Comparison of ENCODE assay signal across 8 cellular contexts in the genomic region with DNA sequence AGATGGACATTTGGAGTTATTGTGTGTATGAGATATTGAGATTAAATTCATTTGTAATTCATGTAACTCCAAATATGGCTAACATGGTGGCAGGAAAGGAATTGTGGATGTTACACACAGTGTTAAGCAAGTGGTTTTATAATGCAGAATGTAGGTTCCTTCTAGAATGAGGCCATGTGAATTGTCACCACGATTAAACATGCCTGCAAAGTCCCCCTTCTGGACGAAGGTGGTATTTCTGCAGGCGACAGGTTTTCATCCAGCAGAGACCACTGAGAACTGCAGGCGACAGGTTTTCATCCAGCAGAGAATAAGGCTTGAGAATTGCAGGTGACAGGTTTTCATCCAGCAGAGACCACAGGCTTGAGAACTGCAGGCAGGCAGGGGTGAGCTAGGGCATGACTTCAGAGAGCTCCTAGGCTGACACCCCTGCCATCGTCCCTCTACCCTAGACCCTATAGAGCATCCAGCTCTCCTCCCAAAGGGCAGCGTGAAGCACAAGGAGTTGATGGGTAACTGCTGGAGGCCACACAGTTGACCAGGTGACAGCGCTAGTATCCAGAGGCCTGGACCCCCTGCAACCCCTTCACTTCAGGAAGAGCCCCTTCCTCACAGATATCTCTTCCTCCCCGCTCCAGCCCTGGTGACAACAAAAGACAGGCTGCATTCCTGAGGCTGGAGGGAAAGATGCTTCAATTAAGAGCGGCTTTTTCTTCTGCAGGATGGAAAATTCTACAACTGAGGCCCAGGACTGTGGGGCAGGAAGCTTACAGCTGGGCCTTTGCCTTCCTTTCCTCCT.
DNase-seq lines count a peak whose midpoint lies in the region; ATAC-seq, FAIRE-seq and TF ChIP-seq lines count a peak whose summit lies in the region.

No MANE protein-coding gene starts in this region.

- peak; percentile 76 for FAIRE-seq in GM18507 (lab: Jason Lieb, UNC)
- FAIRE-seq in RCC 7860 (lab: Jason Lieb, UNC), result no peak

- intact Hi-C loops in upper lobe of right lung (cut with DNase I), result loop anchor here (10.0 kb wide), 1 partner anchor 196 kb away; no protein-coding TSS in a partner anchor

- no peak overlapping the region for H3K4me3 ChIP-seq in AG09309 (ENCODE audit: control insufficient read depth, low read depth, low read length)
- H3K4me3 ChIP-seq in endodermal cell (ENCODE audit: low read length), result no peak overlapping the region
- H3K4me3 ChIP-seq in upper lobe of right lung, result no peak overlapping the region

- H3K36me3 ChIP-seq in endodermal cell (ENCODE audit: control insufficient read depth, insufficient read depth, low read length) (no peaks in the 10 kb centered on the region), upper lobe of right lung (no peaks in the 10 kb centered on the region)

- H3K9me3 ChIP-seq in endodermal cell (ENCODE audit: control insufficient read depth, low read length), result no peaks in the 10 kb centered on the region
- no peaks in the 10 kb centered on the region for H3K9me3 ChIP-seq in upper lobe of right lung

- peaks cover 15% of the 10 kb centered on the region for H3K27me3 Mint-ChIP-seq in activated CD4-positive, alpha-beta memory T cell treated with anti-CD3 and anti-CD28 coated beads, Interleukin-2, amount 10 ng/mL, durations not matched to agents 7 days and 5 days
- peaks cover 23% of the 10 kb centered on the region for H3K27me3 Mint-ChIP-seq in endodermal cell (ENCODE audit: insufficient read depth)
- peaks cover 41% of the 10 kb centered on the region for H3K27me3 Mint-ChIP-seq in nephron progenitor cell (ENCODE audit: low read depth, poor library complexity)

- DNase-seq in AG09309 (ENCODE audit: low read depth), result peak; percentile 11
- DNase-seq in GM18507 (ENCODE audit: extremely low spot score, insufficient read length, low read depth), result no peak
- DNase-seq in NCI-H345 (lab: John Stamatoyannopoulos, UW), result peak; percentile 47
- peak; percentile 64 for DNase-seq in activated CD4-positive, alpha-beta memory T cell treated with anti-CD3 and anti-CD28 coated beads, Interleukin-2, amount 10 ng/mL, durations not matched to agents 7 days and 5 days
- DNase-seq in endodermal cell, result peak; percentile 93
- DNase-seq in nephron progenitor cell, result peak; percentile 71
- DNase-seq in upper lobe of right lung, result no peak
- no peak for DNase-seq in RCC 7860 (ENCODE audit: low spot score)

- 18 to 46% methylated on average over 4 to 9 of the region's 9 CpGs for WGBS in endodermal cell (ENCODE audit: insufficient coverage in 1 of 2, insufficient read length in 1 of 2), 2 experiments

- peak; percentile 62 for ATAC-seq in upper lobe of right lung

- no peak overlapping the region for H3K27ac Mint-ChIP-seq in activated CD4-positive, alpha-beta memory T cell treated with anti-CD3 and anti-CD28 coated beads, Interleukin-2, amount 10 ng/mL, durations not matched to agents 7 days and 5 days
- H3K27ac Mint-ChIP-seq in endodermal cell, result no peak overlapping the region
- H3K27ac Mint-ChIP-seq in nephron progenitor cell, result no peak overlapping the region

- POLR2A ChIA-PET in activated CD4-positive, alpha-beta memory T cell treated with anti-CD3 and anti-CD28 coated beads, Interleukin-2, amount 10 ng/mL, durations not matched to agents 7 days and 5 days (lab: Charles Lee), result no interaction called here

- peak; percentile 74 for TF ChIP-seq CTCF in AG09309 (IDR thresholded peaks at IDR 0.05; ENCODE audit: control insufficient read depth, insufficient read depth, low read depth, low read length, missing control alignments)
- TF ChIP-seq CTCF in endodermal cell (conservative IDR thresholded peaks at IDR 0.05), result peak; percentile 91
- TF ChIP-seq CTCF in nephron progenitor cell (IDR thresholded peaks at IDR 0.05), result peak; percentile 93
- TF ChIP-seq CTCF in upper lobe of right lung (IDR thresholded peaks at IDR 0.05), result peak; percentile 74

- no peaks in the 10 kb centered on the region for H3K36me3 Mint-ChIP-seq in activated CD4-positive, alpha-beta memory T cell treated with anti-CD3 and anti-CD28 coated beads, Interleukin-2, amount 10 ng/mL, durations not matched to agents 7 days and 5 days (ENCODE audit: low read depth)
- H3K36me3 Mint-ChIP-seq in endodermal cell (ENCODE audit: low read depth), result no peaks in the 10 kb centered on the region
- H3K36me3 Mint-ChIP-seq in nephron progenitor cell (ENCODE audit: low read depth), result no peaks in the 10 kb centered on the region

- no peak overlapping the region for H3K4me3 Mint-ChIP-seq in activated CD4-positive, alpha-beta memory T cell treated with anti-CD3 and anti-CD28 coated beads, Interleukin-2, amount 10 ng/mL, durations not matched to agents 7 days and 5 days
- H3K4me3 Mint-ChIP-seq in endodermal cell, result no peak overlapping the region
- no peak overlapping the region for H3K4me3 Mint-ChIP-seq in nephron progenitor cell

- no peak overlapping the region for H3K27ac ChIP-seq in endodermal cell (ENCODE audit: low read depth, low read length)
- no peak overlapping the region for H3K27ac ChIP-seq in upper lobe of right lung

- CTCF ChIA-PET in activated CD4-positive, alpha-beta memory T cell treated with anti-CD3 and anti-CD28 coated beads, Interleukin-2, amount 10 ng/mL, durations not matched to agents 7 days and 5 days (lab: Charles Lee), result interaction anchor here (1.0 to 4.0 kb wide), 4 partner anchors 177 to 308 kb away, joined by 3 to 24 read pairs (median 5); a partner anchor contains a TSS

- H3K27me3 ChIP-seq in endodermal cell (ENCODE audit: control insufficient read depth, insufficient read depth, low read length, poor library complexity, severe bottlenecking), result peaks cover 22% of the 10 kb centered on the region
- no peaks in the 10 kb centered on the region for H3K27me3 ChIP-seq in upper lobe of right lung

- H3K4me1 ChIP-seq in endodermal cell (ENCODE audit: control insufficient read depth, insufficient read depth, low read length), result no peaks in the 10 kb centered on the region
- H3K4me1 ChIP-seq in upper lobe of right lung, result no peaks in the 10 kb centered on the region

- H3K4me1 Mint-ChIP-seq in activated CD4-positive, alpha-beta memory T cell treated with anti-CD3 and anti-CD28 coated beads, Interleukin-2, amount 10 ng/mL, durations not matched to agents 7 days and 5 days, result no peaks in the 10 kb centered on the region
- H3K4me1 Mint-ChIP-seq in endodermal cell (peaks cover 4% of the 10 kb centered on the region), nephron progenitor cell (no peaks in the 10 kb centered on the region)

- peaks cover 2% of the 10 kb centered on the region for H3K9me3 Mint-ChIP-seq in activated CD4-positive, alpha-beta memory T cell treated with anti-CD3 and anti-CD28 coated beads, Interleukin-2, amount 10 ng/mL, durations not matched to agents 7 days and 5 days
- H3K9me3 Mint-ChIP-seq in endodermal cell (no peaks in the 10 kb centered on the region), nephron progenitor cell (peaks cover 2% of the 10 kb centered on the region)

- no peak overlapping the region for H3K9ac ChIP-seq in endodermal cell (ENCODE audit: extremely low read depth, low read length, poor library complexity, severe bottlenecking)

Comparison
In these comparisons a context has a peak if more than half of its experiments do, and no peak if none do; other contexts are left out.
1. DNase-seq: peak in AG09309 (single experiment), NCI-H345 (single experiment), activated CD4-positive, alpha-beta memory T cell treated with anti-CD3 and anti-CD28 coated beads, Interleukin-2, amount 10 ng/mL, durations not matched to agents 7 days and 5 days (single experiment), endodermal cell (single experiment) and nephron progenitor cell (single experiment); none in GM18507 (single experiment), upper lobe of right lung (single experiment) and RCC 7860 (single experiment).
2. Peak in every context shown above with its lines, with median percentiles within 50 percentile points of each other: CTCF ChIP-seq.